Comparison of ENCODE assay signal across 1 cellular context in the genomic region with DNA sequence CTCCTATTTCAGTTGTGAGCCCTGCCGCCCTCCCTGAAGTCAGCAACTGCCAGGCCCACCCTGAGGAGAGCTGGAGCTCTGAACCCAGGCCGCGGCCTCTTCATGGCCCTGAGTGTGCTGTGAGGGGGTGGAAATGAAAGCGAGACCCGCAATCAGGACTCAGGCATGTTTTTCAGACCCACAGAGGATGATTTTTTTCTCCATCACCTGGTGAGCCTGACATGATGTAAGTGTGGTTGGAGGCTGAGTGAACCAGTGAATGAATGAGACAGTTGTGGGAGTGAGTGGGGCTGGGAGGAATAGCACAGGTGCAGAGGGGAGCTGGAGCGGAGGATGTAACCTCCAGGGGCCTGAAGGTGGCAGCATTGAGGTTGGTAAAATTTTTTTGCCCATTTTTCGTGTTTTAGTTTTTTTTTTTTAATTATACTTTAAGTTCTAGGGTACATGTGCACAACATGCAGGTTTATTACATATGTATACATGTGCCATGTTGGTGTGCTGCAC.
TF ChIP-seq lines count a peak whose summit lies in the region.

No MANE protein-coding gene starts in this region.

TF ChIP-seq in HepG2, 621 proteins besides CTCF, POLR2A, EP300 and RAD21:
- no peak for TF ChIP-seq ZNF569 (CRISPR knock-in tag; IDR thresholded peaks at IDR 0.05; ENCODE audit: borderline replicate concordance)
- TF ChIP-seq XRCC5 (optimal IDR thresholded peaks at IDR 0.05; ENCODE audit: low read length): peak; percentile 33
